Comparison of ENCODE assay signal across 1 cellular context in the genomic region with DNA sequence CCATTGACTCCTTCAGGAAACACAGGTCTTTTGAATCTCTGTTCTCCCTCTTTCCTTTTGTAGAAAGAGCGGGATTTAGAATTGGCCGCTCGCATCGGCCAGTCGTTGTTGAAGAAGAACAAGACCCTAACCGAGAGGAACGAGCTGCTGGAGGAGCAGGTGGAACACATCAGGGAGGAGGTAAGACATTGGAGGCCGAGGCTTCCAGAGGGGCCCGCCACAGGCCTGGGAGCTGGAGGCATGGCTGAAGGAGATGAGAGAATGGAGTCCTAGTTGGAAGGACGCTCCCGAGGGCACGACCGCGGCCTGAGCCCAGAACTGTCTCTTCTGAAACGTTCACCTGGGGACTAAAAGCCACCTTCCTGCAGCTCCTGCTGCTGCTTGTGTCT.
TF ChIP-seq lines count a peak whose summit lies in the region.

No MANE protein-coding gene starts in this region.

TF ChIP-seq in endothelial cell of umbilical vein, 7 proteins besides CTCF, POLR2A, EP300 and RAD21:
- no peak for TF ChIP-seq MYC (IDR thresholded peaks at IDR 0.05; ENCODE audit: low read depth, low read length)
- no peak for TF ChIP-seq GATA2 (IDR thresholded peaks at IDR 0.05; ENCODE audit: insufficient read depth, insufficient read length, low read depth, low read length)
- TF ChIP-seq, protein P1, sequence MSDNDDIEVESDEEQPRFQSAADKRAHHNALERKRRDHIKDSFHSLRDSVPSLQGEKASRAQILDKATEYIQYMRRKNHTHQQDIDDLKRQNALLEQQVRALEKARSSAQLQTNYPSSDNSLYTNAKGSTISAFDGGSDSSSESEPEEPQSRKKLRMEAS (IDR thresholded peaks at IDR 0.05; ENCODE audit: insufficient read depth, insufficient read length), result no peak
- no peak for TF ChIP-seq FOS (IDR thresholded peaks at IDR 0.05; ENCODE audit: borderline replicate concordance, insufficient read depth, low read length)
- TF ChIP-seq POLR2AphosphoS5 (IDR thresholded peaks at IDR 0.05; ENCODE audit: insufficient read depth, low read depth, low read length), result no peak
- TF ChIP-seq EZH2 (IDR thresholded peaks at IDR 0.05; ENCODE audit: borderline replicate concordance, low read depth, low read length, severe bottlenecking), result no peak
- TF ChIP-seq JUN (IDR thresholded peaks at IDR 0.05; ENCODE audit: borderline replicate concordance, insufficient read depth, insufficient read length, low read depth), result no peak
